ENCODE assay signal across 16 cellular contexts in genomic region chr6:151796842-151797530, GRCh38. TPM values are rescaled to one million over a fixed set of nuclear protein-coding genes. Genes with fewer than 3 reads are reported as not detected.
"Had no signal": no experiment of that assay in that cellular context is flagged by ENCODE, and none has a peak within 500 bp of the region (broad histone marks: within the 10 kb centered on the region; RNA-seq: fewer than 3 reads in every experiment).

No MANE protein-coding gene starts in this region.

- DNase-seq: activated CD4-positive, alpha-beta memory T cell treated with anti-CD3 and anti-CD28 coated beads for 36 hours; activated gamma-delta T cell; activated naive CD8-positive, alpha-beta T cell treated with anti-CD3 and anti-CD28 coated beads for 36 hours; activated T-cell treated with anti-CD3 and anti-CD28 coated beads, Interleukin-2, amount 50 U/mL, for 4 hours; anterior cingulate cortex; esophagus squamous epithelium; immature natural killer cell; left cardiac atrium; mucosa of descending colon; nucleus accumbens; stimulated activated CD4-positive, alpha-beta T cell treated with anti-CD3 and anti-CD28 coated beads, Interleukin-15, amount 100 ng/mL, for 24 hours; stimulated activated CD4-positive, alpha-beta T cell treated with anti-CD3 and anti-CD28 coated beads, Interleukin-4, amount 100 ng/mL, for 4 hours; stomach had no signal

- H3K27ac Mint-ChIP-seq: activated CD4-positive, alpha-beta memory T cell treated with anti-CD3 and anti-CD28 coated beads for 36 hours; activated naive CD8-positive, alpha-beta T cell treated with anti-CD3 and anti-CD28 coated beads for 36 hours; immature natural killer cell; natural killer cell treated with Interleukin-12 subunit alpha and Interleukin-12 subunit beta and Interleukin-15 and Interleukin-18, amount 100 ng/mL, for 72 hours had no signal

- H3K9me3 ChIP-seq: esophagus squamous epithelium, mucosa of descending colon, stomach, tibial nerve had no signal

- H3K4me3 ChIP-seq: esophagus squamous epithelium, mucosa of descending colon, stomach, tibial nerve had no signal

- H3K4me3 Mint-ChIP-seq: activated CD4-positive, alpha-beta memory T cell treated with anti-CD3 and anti-CD28 coated beads for 36 hours; activated naive CD8-positive, alpha-beta T cell treated with anti-CD3 and anti-CD28 coated beads for 36 hours; activated T-cell treated with anti-CD3 and anti-CD28 coated beads, Interleukin-2, amount 50 U/mL, for 4 hours; immature natural killer cell; natural killer cell treated with Interleukin-12 subunit alpha and Interleukin-12 subunit beta and Interleukin-15 and Interleukin-18, amount 100 ng/mL, for 72 hours had no signal

- H3K9me3 Mint-ChIP-seq: activated naive CD8-positive, alpha-beta T cell treated with anti-CD3 and anti-CD28 coated beads for 36 hours; activated T-cell treated with anti-CD3 and anti-CD28 coated beads, Interleukin-2, amount 50 U/mL, for 4 hours; natural killer cell treated with Interleukin-12 subunit alpha and Interleukin-12 subunit beta and Interleukin-15 and Interleukin-18, amount 100 ng/mL, for 72 hours had no signal

- H3K4me1 ChIP-seq: esophagus squamous epithelium had no signal

- H3K27ac ChIP-seq: esophagus squamous epithelium, stomach, tibial nerve had no signal

- H3K4me1 Mint-ChIP-seq: activated naive CD8-positive, alpha-beta T cell treated with anti-CD3 and anti-CD28 coated beads for 36 hours; immature natural killer cell had no signal

- ATAC-seq: activated T-cell treated with anti-CD3 and anti-CD28 coated beads, Interleukin-2, amount 50 U/mL, for 4 hours; mucosa of descending colon; natural killer cell treated with Interleukin-12 subunit alpha and Interleukin-12 subunit beta and Interleukin-15 and Interleukin-18, amount 100 ng/mL, for 72 hours had no signal

- H3K27me3 ChIP-seq: esophagus squamous epithelium, stomach, tibial nerve had no signal

- H3K36me3 ChIP-seq: esophagus squamous epithelium, stomach, tibial nerve had no signal

RNA-seq across cellular contexts. Expression of gene ESR1, which starts 10.5 kb away (rescaled TPM):
- total RNA-seq: glomerular endothelial cell had no signal
- polyA plus RNA-seq: immature natural killer cell had no signal
